In the genomic region with DNA sequence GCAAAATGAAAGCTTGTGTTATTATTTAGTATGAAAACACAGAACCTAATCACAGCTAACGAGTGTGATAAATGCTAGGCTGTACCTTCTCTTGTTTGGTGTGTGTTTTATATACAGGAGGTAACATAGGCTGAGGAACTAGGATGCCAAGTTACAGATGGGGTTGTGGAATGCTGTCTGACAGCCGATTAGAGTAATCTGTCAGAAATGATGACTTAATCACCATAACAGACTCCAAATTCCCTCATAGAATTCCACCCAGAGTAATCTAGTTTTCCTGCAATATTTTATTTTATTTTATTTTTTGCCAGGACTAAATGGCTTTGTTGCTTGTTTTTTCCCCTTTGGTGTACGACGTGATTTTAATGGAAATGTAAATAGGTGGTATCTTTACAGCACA, we compare ENCODE assay signal across 26 cellular contexts.
DNase-seq lines count a peak whose midpoint lies in the region; ATAC-seq, FAIRE-seq and TF ChIP-seq lines count a peak whose summit lies in the region.
"Had no signal": no experiment of that assay in that cellular context is flagged by ENCODE, and none has a peak within 500 bp of the region (broad histone marks: within the 10 kb centered on the region; RNA-seq: fewer than 3 reads in every experiment).

No MANE protein-coding gene starts in this region.

- CTCF ChIA-PET in activated CD4-positive, alpha-beta T cell treated with anti-CD3 and anti-CD28 coated beads for 36 hours (lab: Charles Lee), result interaction anchor here (0.7 to 2.5 kb wide), 7 partner anchors 11 to 93 kb away, joined by 3 to 8 read pairs (median 4); no protein-coding TSS in a partner anchor

- H3K4me3 Mint-ChIP-seq in activated CD4-positive, alpha-beta T cell treated with anti-CD3 and anti-CD28 coated beads for 36 hours, result no peak overlapping the region
- no peak overlapping the region for H3K4me3 Mint-ChIP-seq in central memory CD8-positive, alpha-beta T cell
- peak overlapping the region; percentile 53 for H3K4me3 Mint-ChIP-seq in natural killer cell treated with Interleukin-12 subunit alpha and Interleukin-12 subunit beta and Interleukin-15 and Interleukin-18, amount 100 ng/mL, for 72 hours
- H3K4me3 Mint-ChIP-seq: activated B cell treated with CpG ODN at 0.5 μM for 24 hours; activated naive CD4-positive, alpha-beta T cell treated with anti-CD3 and anti-CD28 coated beads for 36 hours; activated T-cell treated with anti-CD3 and anti-CD28 coated beads, Interleukin-2, amount 50 U/mL, for 4 hours had no signal

- peaks cover 46% of the 10 kb centered on the region for H3K4me1 Mint-ChIP-seq in activated CD4-positive, alpha-beta T cell treated with anti-CD3 and anti-CD28 coated beads for 36 hours
- H3K4me1 Mint-ChIP-seq in central memory CD8-positive, alpha-beta T cell, result peaks cover 86% of the 10 kb centered on the region
- H3K4me1 Mint-ChIP-seq in natural killer cell treated with Interleukin-12 subunit alpha and Interleukin-12 subunit beta and Interleukin-15 and Interleukin-18, amount 100 ng/mL, for 72 hours (ENCODE audit: low read depth in 2 of 2), result peaks cover 87 to 89% of the 10 kb centered on the region in 2 donors

- intact Hi-C loops in activated CD4-positive, alpha-beta T cell treated with anti-CD3 and anti-CD28 coated beads for 36 hours (cut with DNase I, micrococcal nuclease), result loop anchor here (5.0 kb wide), 3 partner anchors 203 to 883 kb away; no protein-coding TSS in a partner anchor

- peak overlapping the region; percentile 72 for H3K27ac Mint-ChIP-seq in activated CD4-positive, alpha-beta T cell treated with anti-CD3 and anti-CD28 coated beads for 36 hours
- H3K27ac Mint-ChIP-seq in central memory CD8-positive, alpha-beta T cell (ENCODE audit: low read depth), result peak overlapping the region; percentile 41
- no peak overlapping the region for H3K27ac Mint-ChIP-seq in natural killer cell treated with Interleukin-12 subunit alpha and Interleukin-12 subunit beta and Interleukin-15 and Interleukin-18, amount 100 ng/mL, for 72 hours

- POLR2A ChIA-PET in activated CD4-positive, alpha-beta T cell treated with anti-CD3 and anti-CD28 coated beads for 36 hours (lab: Charles Lee), result interaction anchor here (1.0 to 1.1 kb wide), 2 partner anchors 18 to 60 kb away, joined by 4 to 6 read pairs; no protein-coding TSS in a partner anchor

- peaks cover 51% of the 10 kb centered on the region for H3K36me3 Mint-ChIP-seq in activated CD4-positive, alpha-beta T cell treated with anti-CD3 and anti-CD28 coated beads for 36 hours (ENCODE audit: low read depth)
- peaks cover 45% of the 10 kb centered on the region for H3K36me3 Mint-ChIP-seq in central memory CD8-positive, alpha-beta T cell (ENCODE audit: insufficient read depth)
- peaks cover 33% of the 10 kb centered on the region for H3K36me3 Mint-ChIP-seq in natural killer cell treated with Interleukin-12 subunit alpha and Interleukin-12 subunit beta and Interleukin-15 and Interleukin-18, amount 100 ng/mL, for 72 hours

- DNase-seq in activated CD4-positive, alpha-beta T cell treated with anti-CD3 and anti-CD28 coated beads for 36 hours, result no peak
- no peak for DNase-seq in activated CD4-positive, alpha-beta T cell treated with anti-CD3 and anti-CD28 coated beads, Interleukin-2, amount 50 U/mL, for 1 hour
- no peak for DNase-seq in GM12891 (ENCODE audit: insufficient read length, low spot score)
- no peak for DNase-seq in central memory CD8-positive, alpha-beta T cell (ENCODE audit: low spot score in 2 of 2)
- DNase-seq in natural killer cell treated with Interleukin-12 subunit alpha and Interleukin-12 subunit beta and Interleukin-15 and Interleukin-18, amount 100 ng/mL, for 72 hours (ENCODE audit: low spot score), result no peak
- no peak for DNase-seq in Kasumi-1 (lab: John Stamatoyannopoulos, UW)
- no peak for DNase-seq in HT-29 (ENCODE audit: low spot score)
- DNase-seq: 8988T; activated B cell treated with CpG ODN at 0.5 μM for 24 hours; activated naive CD4-positive, alpha-beta T cell treated with anti-CD3 and anti-CD28 coated beads for 36 hours; activated T-cell treated with anti-CD3 and anti-CD28 coated beads, Interleukin-2, amount 50 U/mL, for 4 hours; effector memory CD4-positive, alpha-beta T cell; gastrocnemius medialis; HCEC 1CT; mammary epithelial cell; MG63; NCI-H1417; NCI-H2081; NCI-H226; SJCRH30; stomach; tibial artery had no signal

- TF ChIP-seq POLR2A in GM12891 (IDR thresholded peaks at IDR 0.05; ENCODE audit: low read depth, low read length), result no peak

- no peaks in the 10 kb centered on the region for H3K27me3 Mint-ChIP-seq in activated CD4-positive, alpha-beta T cell treated with anti-CD3 and anti-CD28 coated beads for 36 hours
- no peaks in the 10 kb centered on the region for H3K27me3 Mint-ChIP-seq in central memory CD8-positive, alpha-beta T cell
- no peaks in the 10 kb centered on the region for H3K27me3 Mint-ChIP-seq in natural killer cell treated with Interleukin-12 subunit alpha and Interleukin-12 subunit beta and Interleukin-15 and Interleukin-18, amount 100 ng/mL, for 72 hours
- H3K27me3 Mint-ChIP-seq: activated B cell treated with CpG ODN at 0.5 μM for 24 hours had no signal

- peak; percentile 33 for FAIRE-seq in GM12891 (lab: Jason Lieb, UNC)
- FAIRE-seq: G401.6, HTR-8/SVneo, K562 had no signal

- no peaks in the 10 kb centered on the region for H3K9me3 Mint-ChIP-seq in activated CD4-positive, alpha-beta T cell treated with anti-CD3 and anti-CD28 coated beads for 36 hours (ENCODE audit: low read depth)
- no peaks in the 10 kb centered on the region for H3K9me3 Mint-ChIP-seq in central memory CD8-positive, alpha-beta T cell
- peaks cover 2% of the 10 kb centered on the region for H3K9me3 Mint-ChIP-seq in natural killer cell treated with Interleukin-12 subunit alpha and Interleukin-12 subunit beta and Interleukin-15 and Interleukin-18, amount 100 ng/mL, for 72 hours
- H3K9me3 Mint-ChIP-seq: activated B cell treated with CpG ODN at 0.5 μM for 24 hours; activated naive CD4-positive, alpha-beta T cell treated with anti-CD3 and anti-CD28 coated beads for 36 hours; activated T-cell treated with anti-CD3 and anti-CD28 coated beads, Interleukin-2, amount 50 U/mL, for 4 hours had no signal

- ATAC-seq in activated CD4-positive, alpha-beta T cell treated with anti-CD3 and anti-CD28 coated beads for 36 hours, result no peak
- ATAC-seq in central memory CD8-positive, alpha-beta T cell (replicated peaks; ENCODE audit: extremely low read depth, poor library complexity, severe bottlenecking), result no peak
- no peak for ATAC-seq in natural killer cell treated with Interleukin-12 subunit alpha and Interleukin-12 subunit beta and Interleukin-15 and Interleukin-18, amount 100 ng/mL, for 72 hours
- no peak for ATAC-seq in HG02884 (IDR thresholded peaks at IDR 0.05; ENCODE audit: unreplicated experiment)
- ATAC-seq: activated T-cell treated with anti-CD3 and anti-CD28 coated beads, Interleukin-2, amount 50 U/mL, for 4 hours; gastrocnemius medialis; K562 had no signal

TF ChIP-seq in GM12891, 5 proteins besides CTCF, POLR2A, EP300 and RAD21:
- TF ChIP-seq PAX5 (IDR thresholded peaks at IDR 0.05; ENCODE audit: insufficient read depth, low read length, severe bottlenecking), result no peak
- no peak for TF ChIP-seq POU2F2 (IDR thresholded peaks at IDR 0.05; ENCODE audit: low read depth, low read length)
- no peak for TF ChIP-seq SPI1 (IDR thresholded peaks at IDR 0.05; ENCODE audit: low read depth, low read length)
- no peak for TF ChIP-seq TAF1 (IDR thresholded peaks at IDR 0.05; ENCODE audit: low read depth, low read length)
- TF ChIP-seq POLR2AphosphoS5 (IDR thresholded peaks at IDR 0.05; ENCODE audit: low read depth, low read length), result no peak

Comparison
In these comparisons a context has a peak if more than half of its experiments do, and no peak if none do; other contexts are left out.
1. H3K27ac Mint-ChIP-seq: peak in activated CD4-positive, alpha-beta T cell treated with anti-CD3 and anti-CD28 coated beads for 36 hours (single experiment) and central memory CD8-positive, alpha-beta T cell (single experiment); none in natural killer cell treated with Interleukin-12 subunit alpha and Interleukin-12 subunit beta and Interleukin-15 and Interleukin-18, amount 100 ng/mL, for 72 hours (0 of 2).